In the genomic region with DNA sequence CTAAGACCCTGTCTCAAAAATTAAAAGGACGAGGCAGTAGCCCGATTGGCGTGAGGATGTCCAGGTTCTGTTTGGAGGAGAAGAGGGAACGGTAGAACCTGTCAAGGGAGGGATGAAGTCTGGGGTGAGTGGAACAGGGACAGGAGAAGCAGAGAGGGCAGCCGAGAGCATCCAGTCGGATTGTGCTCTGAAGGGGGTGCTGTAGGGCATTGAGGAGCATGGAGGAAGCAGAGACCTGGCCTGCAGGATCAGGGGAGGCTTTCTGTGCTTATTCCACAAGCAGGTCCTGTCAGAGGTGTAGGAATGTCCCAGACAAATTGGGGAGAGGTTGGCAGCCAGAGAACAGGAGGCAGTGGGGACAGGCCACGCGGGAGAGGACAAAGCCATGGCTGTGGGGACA, we compare ENCODE assay signal across 22 cellular contexts. TPM values are rescaled to one million over a fixed set of nuclear protein-coding genes. Genes with fewer than 3 reads are reported as not detected.
A peak's percentile ranks its signal among the peaks of the same experiment; 100 is the strongest.
DNase-seq lines count a peak whose midpoint lies in the region; TF ChIP-seq lines count a peak whose summit lies in the region.
"Had no signal": no experiment of that assay in that cellular context is flagged by ENCODE, and none has a peak within 500 bp of the region (broad histone marks: within the 10 kb centered on the region; RNA-seq: fewer than 3 reads in every experiment).

No MANE protein-coding gene starts in this region.

- H3K27ac ChIP-seq in CD4-positive, alpha-beta memory T cell (ENCODE audit: low read depth, low read length) = no peak overlapping the region
- H3K27ac ChIP-seq in muscle layer of colon (ENCODE audit: low read depth, low read length) = peak overlapping the region; percentile 4
- H3K27ac ChIP-seq: brain microvascular endothelial cell, upper lobe of right lung had no signal

- POLR2A ChIA-PET in CD4-positive, alpha-beta memory T cell (lab: Charles Lee; ENCODE audit: partially characterized antibody) = no interaction called here

- no peak for DNase-seq in T-helper 2 cell treated with Interferon-gamma antibody and Interleukin-4, amounts not matched to agents 5 μg/mL and 100 μg/mL, for 36 hours (ENCODE audit: low spot score)
- no peak for DNase-seq in T-helper 2 cell
- DNase-seq in CD4-positive, alpha-beta memory T cell = no peak
- no peak for DNase-seq in chondrocyte (ENCODE audit: low spot score)
- no peak for DNase-seq in DMS153 treated with DMSO at 0.1 percent for 48 hours (lab: John Stamatoyannopoulos, UW; ENCODE audit: unreplicated experiment)
- no peak for DNase-seq in hypothalamus (lab: John Stamatoyannopoulos, UW)
- DNase-seq in DMS79 treated with DMSO at 0.1 percent for 48 hours (lab: John Stamatoyannopoulos, UW) = no peak
- DNase-seq: 8988T; activated CD8-positive, alpha-beta memory T cell treated with anti-CD3 and anti-CD28 coated beads for 24 hours; activated gamma-delta T cell; brain microvascular endothelial cell; MM.1S; NCI-H187 treated with DMSO at 0.1 percent for 48 hours; stimulated activated CD4-positive, alpha-beta T cell treated with anti-CD3 and anti-CD28 coated beads, Interleukin-15, amount 100 ng/mL, for 24 hours; upper lobe of right lung had no signal

- peaks cover 33% of the 10 kb centered on the region for H3K36me3 Mint-ChIP-seq in T-helper 2 cell treated with Interferon-gamma antibody and Interleukin-4, amounts not matched to agents 5 μg/mL and 100 μg/mL, for 36 hours (ENCODE audit: low read depth)
- H3K36me3 Mint-ChIP-seq in CD4-positive, alpha-beta memory T cell = peaks cover 31 to 44% of the 10 kb centered on the region in 2 donors
- peaks cover 19% of the 10 kb centered on the region for H3K36me3 Mint-ChIP-seq in chondrocyte (ENCODE audit: low read depth)

- intact Hi-C loops in CD4-positive, alpha-beta memory T cell (cut with micrococcal nuclease) = no loop called here

- no peak for TF ChIP-seq CTCF in chondrocyte (IDR thresholded peaks at IDR 0.05)

- H3K4me3 ChIP-seq in CD4-positive, alpha-beta memory T cell (ENCODE audit: low read length in 2 of 2) = no peak overlapping the region
- H3K4me3 ChIP-seq in muscle layer of colon (ENCODE audit: low read depth in 1 of 2, low read length in 2 of 2) = no peak overlapping the region
- H3K4me3 ChIP-seq: upper lobe of right lung had no signal

- no peaks in the 10 kb centered on the region for H3K27me3 Mint-ChIP-seq in T-helper 2 cell treated with Interferon-gamma antibody and Interleukin-4, amounts not matched to agents 5 μg/mL and 100 μg/mL, for 36 hours (ENCODE audit: low read depth)
- H3K27me3 Mint-ChIP-seq in CD4-positive, alpha-beta memory T cell = no peaks in the 10 kb centered on the region
- no peaks in the 10 kb centered on the region for H3K27me3 Mint-ChIP-seq in chondrocyte (ENCODE audit: low read depth)
- H3K27me3 Mint-ChIP-seq: stimulated activated naive CD8-positive, alpha-beta T cell treated with anti-CD3 and anti-CD28 coated beads, Interleukin-15, Interleukin-2, amounts not matched to agents 100 ng/mL and 50 ng/mL, for 24 hours had no signal

- no peaks in the 10 kb centered on the region for H3K9me3 Mint-ChIP-seq in T-helper 2 cell treated with Interferon-gamma antibody and Interleukin-4, amounts not matched to agents 5 μg/mL and 100 μg/mL, for 36 hours
- H3K9me3 Mint-ChIP-seq in CD4-positive, alpha-beta memory T cell = no peaks in the 10 kb centered on the region
- H3K9me3 Mint-ChIP-seq in chondrocyte (ENCODE audit: low read depth) = no peaks in the 10 kb centered on the region
- H3K9me3 Mint-ChIP-seq: stimulated activated naive CD8-positive, alpha-beta T cell treated with anti-CD3 and anti-CD28 coated beads, Interleukin-15, Interleukin-2, amounts not matched to agents 100 ng/mL and 50 ng/mL, for 24 hours had no signal

- no peaks in the 10 kb centered on the region for H3K4me1 ChIP-seq in CD4-positive, alpha-beta memory T cell (ENCODE audit: insufficient read depth, low read length)
- H3K4me1 ChIP-seq in muscle layer of colon (ENCODE audit: insufficient read depth, low read length) = no peaks in the 10 kb centered on the region
- H3K4me1 ChIP-seq: upper lobe of right lung had no signal

- no peaks in the 10 kb centered on the region for H3K27me3 ChIP-seq in CD4-positive, alpha-beta memory T cell (ENCODE audit: insufficient read depth, low read length)
- no peaks in the 10 kb centered on the region for H3K27me3 ChIP-seq in muscle layer of colon (ENCODE audit: control insufficient read depth in 1 of 2, insufficient read depth in 2 of 2, low read length in 2 of 2)
- H3K27me3 ChIP-seq: brain microvascular endothelial cell, upper lobe of right lung had no signal

- no peak overlapping the region for H3K9ac ChIP-seq in muscle layer of colon (ENCODE audit: low read length)

- no peaks in the 10 kb centered on the region for H3K9me3 ChIP-seq in CD4-positive, alpha-beta memory T cell (ENCODE audit: control insufficient read depth in 1 of 2, low read length in 2 of 2)
- no peaks in the 10 kb centered on the region for H3K9me3 ChIP-seq in muscle layer of colon (ENCODE audit: low read length)
- H3K9me3 ChIP-seq: upper lobe of right lung had no signal

- peak overlapping the region; percentile 52 for H3K27ac Mint-ChIP-seq in T-helper 2 cell treated with Interferon-gamma antibody and Interleukin-4, amounts not matched to agents 5 μg/mL and 100 μg/mL, for 36 hours
- peak overlapping the region in 4 of 7 donors; percentile 73 to 89 (median 78) for H3K27ac Mint-ChIP-seq in CD4-positive, alpha-beta memory T cell
- peak overlapping the region; percentile 65 for H3K27ac Mint-ChIP-seq in chondrocyte (ENCODE audit: unreplicated experiment)
- H3K27ac Mint-ChIP-seq: stimulated activated naive CD8-positive, alpha-beta T cell treated with anti-CD3 and anti-CD28 coated beads, Interleukin-15, Interleukin-2, amounts not matched to agents 100 ng/mL and 50 ng/mL, for 24 hours had no signal

- CTCF ChIA-PET in CD4-positive, alpha-beta memory T cell (lab: Charles Lee; ENCODE audit: partially characterized antibody) = no interaction called here

- H3K4me3 Mint-ChIP-seq in T-helper 2 cell treated with Interferon-gamma antibody and Interleukin-4, amounts not matched to agents 5 μg/mL and 100 μg/mL, for 36 hours = no peak overlapping the region
- no peak overlapping the region for H3K4me3 Mint-ChIP-seq in CD4-positive, alpha-beta memory T cell
- H3K4me3 Mint-ChIP-seq in chondrocyte (ENCODE audit: unreplicated experiment) = no peak overlapping the region
- H3K4me3 Mint-ChIP-seq: stimulated activated naive CD8-positive, alpha-beta T cell treated with anti-CD3 and anti-CD28 coated beads, Interleukin-15, Interleukin-2, amounts not matched to agents 100 ng/mL and 50 ng/mL, for 24 hours had no signal

- peaks cover 26% of the 10 kb centered on the region for H3K36me3 ChIP-seq in CD4-positive, alpha-beta memory T cell (ENCODE audit: insufficient read depth, low read length)
- H3K36me3 ChIP-seq in muscle layer of colon (ENCODE audit: insufficient read depth, low read length) = peaks cover 22% of the 10 kb centered on the region

- peaks cover 6% of the 10 kb centered on the region for H3K4me1 Mint-ChIP-seq in T-helper 2 cell treated with Interferon-gamma antibody and Interleukin-4, amounts not matched to agents 5 μg/mL and 100 μg/mL, for 36 hours (ENCODE audit: low read depth)
- H3K4me1 Mint-ChIP-seq in CD4-positive, alpha-beta memory T cell = peaks cover 10 to 28% (median 13%) of the 10 kb centered on the region in 4 donors
- H3K4me1 Mint-ChIP-seq in chondrocyte (ENCODE audit: low read depth) = peaks cover 3% of the 10 kb centered on the region

RNA-seq across cellular contexts. Expression of gene AP2A1, which starts 14.1 kb away (rescaled TPM):
- total RNA-seq in CD4-positive, alpha-beta memory T cell = 10 to 100 TPM; 55.5 to 56.2 TPM
- polyA plus RNA-seq in CD4-positive, alpha-beta memory T cell = 1 to 10 TPM; 2.6 to 9.5 TPM
- 144 to 149 TPM (median 146 TPM) in 3 replicates for total RNA-seq in chondrocyte

RNA-seq across cellular contexts. Expression of gene TSKS, which starts 17.8 kb away (rescaled TPM):
- 1 to 10 TPM in 1 of 2 experiments, under 1 TPM in 1; 0.90 to 1.1 TPM for total RNA-seq in CD4-positive, alpha-beta memory T cell
- under 1 TPM; 0.16 to 0.56 TPM for polyA plus RNA-seq in CD4-positive, alpha-beta memory T cell
- not detected in 3 replicates for total RNA-seq in chondrocyte
- total RNA-seq: Daoy, dermis microvascular lymphatic vessel endothelial cell, NCI-H460, renal cortical epithelial cell had no signal
- polyA plus RNA-seq: neural cell had no signal

RNA-seq across cellular contexts. Expression of gene FUZ, which starts 32.2 kb away (rescaled TPM):
- total RNA-seq in CD4-positive, alpha-beta memory T cell = 10 to 100 TPM; 22.4 to 24.1 TPM
- polyA plus RNA-seq in CD4-positive, alpha-beta memory T cell = 1 to 10 TPM; 4.9 to 7.4 TPM
- total RNA-seq in chondrocyte = 10.2 to 19.8 TPM (median 10.8 TPM) in 3 replicates

RNA-seq across cellular contexts. Expression of gene MED25, which starts 37.2 kb away (rescaled TPM):
- total RNA-seq in CD4-positive, alpha-beta memory T cell = 10 to 100 TPM; 41.8 to 48.8 TPM
- 10 to 100 TPM; 10.7 to 22.9 TPM for polyA plus RNA-seq in CD4-positive, alpha-beta memory T cell
- total RNA-seq in chondrocyte = 40.0 to 44.6 TPM (median 40.1 TPM) in 3 replicates
